9 cellular contexts compared by ENCODE assay signal in the genomic region with DNA sequence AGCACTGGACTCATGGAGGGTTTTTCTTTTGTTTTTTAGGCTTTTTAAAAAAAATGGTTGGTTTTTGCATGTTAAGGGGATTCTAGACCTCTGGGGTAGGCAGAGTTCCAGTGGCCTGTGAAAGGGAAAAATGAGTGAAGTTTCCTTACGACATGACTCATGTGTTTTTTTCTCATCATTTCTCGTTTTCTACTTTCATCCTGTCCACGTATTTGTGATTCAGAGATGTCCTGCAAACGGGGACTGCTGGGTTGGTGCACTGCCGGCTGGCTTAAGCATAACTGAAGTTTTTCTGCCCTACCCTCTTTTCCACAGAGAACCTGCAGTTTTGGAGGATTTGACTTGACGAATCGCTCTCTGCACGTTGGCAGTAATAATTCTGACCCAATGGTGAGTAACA.
DNase-seq lines count a peak whose midpoint lies in the region; ATAC-seq and TF ChIP-seq lines count a peak whose summit lies in the region.
"Had no signal": no experiment of that assay in that cellular context is flagged by ENCODE, and none has a peak within 500 bp of the region (broad histone marks: within the 10 kb centered on the region; RNA-seq: fewer than 3 reads in every experiment).

No MANE protein-coding gene starts in this region.

- in situ Hi-C loops in ACHN (cut with HindIII; ENCODE audit: low pct_ligation_motif_present, low pct_unique_long_range_greater_than_20kb, low sequenced_read_pairs) (no loop called here), brain microvascular endothelial cell (cut with HindIII; ENCODE audit: low pct_ligation_motif_present, low sequenced_read_pairs) (loop anchor here (25.0 kb wide), 1 partner anchor 263 kb away; no protein-coding TSS in a partner anchor)

- no peaks in the 10 kb centered on the region for H3K27me3 ChIP-seq in brain microvascular endothelial cell (replicated peaks)

- ATAC-seq in HG03354 (IDR thresholded peaks at IDR 0.05; ENCODE audit: poor library complexity, severe bottlenecking, unreplicated experiment) (no peak), GM19328 (IDR thresholded peaks at IDR 0.05; ENCODE audit: unreplicated experiment) (no peak), GM21723 (IDR thresholded peaks at IDR 0.05; ENCODE audit: unreplicated experiment) (no peak)

- H3K27ac ChIP-seq in brain microvascular endothelial cell = peak overlapping the region; percentile 100
- H3K27ac ChIP-seq in mesodermal cell (ENCODE audit: low read depth, low read length, severe bottlenecking) = peak overlapping the region; percentile 71

- TF ChIP-seq CTCF in HFF-Myc (IDR thresholded peaks at IDR 0.05; ENCODE audit: low read depth, low read length, missing control alignments) = no peak
- no peak for TF ChIP-seq CTCF in brain microvascular endothelial cell (IDR thresholded peaks at IDR 0.05; ENCODE audit: low read depth, low read length, missing control alignments)

- H3K4me3 ChIP-seq in HFF-Myc (replicated peaks; ENCODE audit: low read depth, low read length) (peak overlapping the region; percentile 23), brain microvascular endothelial cell (ENCODE audit: low read depth, low read length) (peak overlapping the region; percentile 6), mesodermal cell (ENCODE audit: extremely low read depth, insufficient read depth, low read length, poor library complexity, severe bottlenecking) (no peak overlapping the region)

- peaks cover 10% of the 10 kb centered on the region for H3K4me1 ChIP-seq in mesodermal cell (ENCODE audit: control insufficient read depth, insufficient read depth, low read length, poor library complexity, severe bottlenecking)

- WGBS in mesodermal cell (ENCODE audit: insufficient coverage in 2 of 2), 2 experiments = 85 to 98% methylated on average over 6 to 8 of the region's 8 CpGs

- DNase-seq in ACHN (peak; percentile 60), HFF-Myc (ENCODE audit: extremely low read depth, low read depth) (no peak), brain microvascular endothelial cell (peak; percentile 84), medulla oblongata (ENCODE audit: extremely low spot score) (no peak)
- DNase-seq: NCI-H2081 treated with DMSO at 0.1 percent for 48 hours had no signal

- H3K9me3 ChIP-seq in mesodermal cell (ENCODE audit: control insufficient read depth, low read length) = no peaks in the 10 kb centered on the region

- H3K36me3 ChIP-seq in brain microvascular endothelial cell (replicated peaks) (peaks cover 9% of the 10 kb centered on the region), mesodermal cell (ENCODE audit: control insufficient read depth, insufficient read depth, low read length) (peaks cover 57% of the 10 kb centered on the region)

Comparison
In these comparisons a context has a peak if more than half of its experiments do, and no peak if none do; other contexts are left out.
1. DNase-seq: peak in ACHN (single experiment) and brain microvascular endothelial cell (single experiment); none in HFF-Myc (single experiment) and medulla oblongata (single experiment).